8 cellular contexts compared by ENCODE assay signal in genomic region chr20:62651285-62652021, GRCh38. TPM values are rescaled to one million over a fixed set of nuclear protein-coding genes. Genes with fewer than 3 reads are reported as not detected.
DNase-seq lines count a peak whose midpoint lies in the region; ATAC-seq, FAIRE-seq and TF ChIP-seq lines count a peak whose summit lies in the region.

No MANE protein-coding gene starts in this region.

- POLR2A ChIA-PET in HCT116 (lab: Charles Lee): no interaction called here

- TF ChIP-seq CTCF in HCT116 (IDR thresholded peaks at IDR 0.05 in 2 of 3, conservative IDR thresholded peaks at IDR 0.05 in 1 of 3; ENCODE audit: borderline replicate concordance in 1 of 3, insufficient read depth in 1 of 3, low read depth in 2 of 3, low read length in 2 of 3) (no peak), sigmoid colon (IDR thresholded peaks at IDR 0.05) (no peak)

- CTCF ChIA-PET in HCT116 (lab: Charles Lee): interaction anchor here (1.0 kb wide), 1 partner anchor 143 kb away, joined by 4 read pairs; no protein-coding TSS in a partner anchor

- no peak for TF ChIP-seq EP300 in sigmoid colon (IDR thresholded peaks at IDR 0.05)

- TF ChIP-seq POLR2A in HCT116 (IDR thresholded peaks at IDR 0.05; ENCODE audit: borderline replicate concordance, extremely low read depth, insufficient read depth, insufficient read length): no peak
- TF ChIP-seq POLR2A in sigmoid colon (IDR thresholded peaks at IDR 0.05): no peak
- TF ChIP-seq POLR2A in H54 (IDR thresholded peaks at IDR 0.05; ENCODE audit: low read depth, low read length): no peak

- peaks cover 26% of the 10 kb centered on the region; the same call in 1 of the 2 replicates for H4K20me1 ChIP-seq in HCT116 (ENCODE audit: insufficient read depth)

- H3K9me3 ChIP-seq in HCT116 (ENCODE audit: control insufficient read depth in 1 of 2, insufficient read depth in 1 of 2, low read depth in 1 of 2, low read length in 2 of 2) (no peaks in the 10 kb centered on the region), esophagus (ENCODE audit: control insufficient read depth in 2 of 2, insufficient read depth in 1 of 2, low read depth in 1 of 2, low read length in 1 of 2) (no peaks in the 10 kb centered on the region), sigmoid colon (no peaks in the 10 kb centered on the region), MG63 (no peaks in the 10 kb centered on the region)

- H3K27me3 ChIP-seq in HCT116 (ENCODE audit: insufficient read depth, low read length) (no peaks in the 10 kb centered on the region), esophagus (ENCODE audit: control insufficient read depth in 1 of 2, insufficient read depth in 2 of 2, low read length in 2 of 2) (no peaks in the 10 kb centered on the region), sigmoid colon (peaks cover 0 to 6% (median 0%) of the 10 kb centered on the region in 3 donors), MG63 (no peaks in the 10 kb centered on the region)

- peaks cover 16 to 49% of the 10 kb centered on the region in 2 experiments; a peak in 3 of 4 replicates for H3K36me3 ChIP-seq in HCT116 (ENCODE audit: control insufficient read depth in 1 of 2, insufficient read depth in 2 of 2, low read length in 2 of 2)
- H3K36me3 ChIP-seq in esophagus (ENCODE audit: control insufficient read depth in 2 of 2, insufficient read depth in 2 of 2, low read length in 1 of 2): no peaks in the 10 kb centered on the region
- H3K36me3 ChIP-seq in sigmoid colon: no peaks in the 10 kb centered on the region
- H3K36me3 ChIP-seq in MG63: peaks cover 50% of the 10 kb centered on the region

- no peak for ATAC-seq in HCT116

- FAIRE-seq in H54 (lab: Jason Lieb, UNC): no peak

- H3K4me1 ChIP-seq in HCT116 (ENCODE audit: control insufficient read depth in 1 of 2, insufficient read depth in 2 of 2, low read length in 2 of 2) (peaks cover 41 to 50% of the 10 kb centered on the region in 2 experiments), esophagus (ENCODE audit: control insufficient read depth in 2 of 2, insufficient read depth in 2 of 2, low read length in 1 of 2) (peaks cover 5 to 39% of the 10 kb centered on the region in 2 donors), sigmoid colon (peaks cover 0 to 30% (median 21%) of the 10 kb centered on the region in 4 donors)

- H3K9me2 ChIP-seq in HCT116 (ENCODE audit: insufficient read depth): no peaks in the 10 kb centered on the region

- peaks cover 99% of the 10 kb centered on the region for H3K79me2 ChIP-seq in HCT116 (ENCODE audit: insufficient read depth, low read length)

- H3K27ac ChIP-seq in HCT116 (ENCODE audit: low read depth, low read length): peak overlapping the region; percentile 46
- H3K27ac ChIP-seq in esophagus (ENCODE audit: low read depth in 2 of 2, low read length in 1 of 2): peak overlapping the region; percentile 96 to 99
- peak overlapping the region; percentile 88 to 96 (median 92) for H3K27ac ChIP-seq in sigmoid colon

- WGBS in esophagus, 2 donors: 48 to 50% methylated on average over 22 to 24 of the region's 24 CpGs
- WGBS in sigmoid colon, 2 donors: 28 to 46% methylated on average over 24 of the region's 24 CpGs

- intact Hi-C loops in HCT116 (cut with micrococcal nuclease): no loop called here
- intact Hi-C loops in sigmoid colon (cut with DNase I): loop anchor here (5.0 to 10.0 kb wide), 2 partner anchors 141 to 283 kb away; partner anchors contain the start of gene GID8

- H2AFZ ChIP-seq in HCT116 (ENCODE audit: low read depth, low read length, poor library complexity, severe bottlenecking): no peak overlapping the region

- TF ChIP-seq RAD21 in HCT116 (IDR thresholded peaks at IDR 0.05; ENCODE audit: low read depth): no peak

- RAD21 ChIA-PET in HCT116 (lab: Charles Lee; ENCODE audit: low non-redundant PET in 1 of 2, low total read pairs in 2 of 2, uncharacterized antibody in 2 of 2, unreplicated experiment in 2 of 2): interaction anchor here in 1 of 2 experiments (0.6 kb wide), 1 partner anchor 140 kb away, joined by 3 read pairs; no protein-coding TSS in a partner anchor

- no peak for DNase-seq in HCT116 (ENCODE audit: low read depth, low spot score)
- peak; percentile 61 for DNase-seq in NCI-H1694 (lab: John Stamatoyannopoulos, UW)
- peak; percentile 83 for DNase-seq in activated CD8-positive, alpha-beta memory T cell treated with anti-CD3 and anti-CD28 coated beads for 24 hours
- peak; percentile 87 for DNase-seq in sigmoid colon
- DNase-seq in H54 (ENCODE audit: insufficient read length, low spot score): no peak
- DNase-seq in MG63: no peak

- H3K4me2 ChIP-seq in HCT116 (ENCODE audit: low read length): peak overlapping the region; percentile 37

- no peak overlapping the region for H3K9ac ChIP-seq in HCT116 (ENCODE audit: low read length)

- no TSS peak for BruUV-seq in HCT116 (replicated peaks; lab: Mats Ljungman, UMichigan)

- peak overlapping the region; percentile 42; the same call in 1 of the 2 replicates for H3K4me3 ChIP-seq in GM08714 (ENCODE audit: low read length)
- no peak overlapping the region for H3K4me3 ChIP-seq in HCT116 (replicated peaks in 1 of 2; ENCODE audit: low read depth in 1 of 2, low read length in 2 of 2)
- peak overlapping the region; percentile 32 to 35 for H3K4me3 ChIP-seq in esophagus (ENCODE audit: low read depth in 1 of 2, low read length in 2 of 2)
- peak overlapping the region in 2 of 4 donors; percentile 31 to 35 for H3K4me3 ChIP-seq in sigmoid colon
- no peak overlapping the region for H3K4me3 ChIP-seq in MG63

TF ChIP-seq in HCT116, 20 proteins besides CTCF, POLR2A, EP300 and RAD21:
- TF ChIP-seq POLR2AphosphoS5 (IDR thresholded peaks at IDR 0.05; ENCODE audit: low read depth, low read length) (no peak), EZH2phosphoT487 (IDR thresholded peaks at IDR 0.05; ENCODE audit: borderline replicate concordance) (no peak), TCF7L2 (IDR thresholded peaks at IDR 0.05; ENCODE audit: borderline replicate concordance, extremely low read depth, insufficient read depth, insufficient read length) (no peak), EGR1 (IDR thresholded peaks at IDR 0.05; ENCODE audit: low read depth) (no peak)

RNA-seq across cellular contexts. Expression of gene SLCO4A1, which starts 9.2 kb away (rescaled TPM):
- total RNA-seq in HCT116 (2021; ENCODE audit: unreplicated experiment) (107 TPM), sigmoid colon (10 to 100 TPM in 1 of 4 donors, 1 to 10 TPM in 3; 5.1 to 13.2 (median 6.6) TPM)
- polyA plus RNA-seq in HCT116 (2012): 119 and 125 TPM in 2 replicates
- polyA plus RNA-seq in esophagus (10 to 100 TPM; 12.5 to 29.3 TPM), sigmoid colon (10 to 100 TPM in 1 of 3 donors, 1 to 10 TPM in 2; 3.6 to 26.3 (median 4.2) TPM)
- 10.7 and 23.0 TPM in 2 replicates for total RNA-seq in MG63 (2014; rRNA removed; shearing (Covaris generic); ENCODE audit: low replicate concordance)

RNA-seq across cellular contexts. Expression of gene NTSR1, which starts 57.2 kb away (rescaled TPM):
- total RNA-seq in HCT116 (2021; ENCODE audit: unreplicated experiment) (187 TPM), sigmoid colon (10 to 100 TPM in 3 of 4 donors, 1 to 10 TPM in 1; 5.4 to 54.0 (median 27.6) TPM)
- 139 and 172 TPM in 2 replicates for polyA plus RNA-seq in HCT116 (2012)
- polyA plus RNA-seq in esophagus (under 1 TPM; 0.02 TPM), sigmoid colon (1 to 10 TPM in 1 of 3 donors, under 1 TPM in 1, not detected in 1; 0.60 to 1.4 TPM)
- 0.40 TPM in 1 of 2 replicates, not detected in the other for total RNA-seq in MG63 (2014; rRNA removed; shearing (Covaris generic); ENCODE audit: low replicate concordance)

Comparison
In these comparisons a context has a peak if more than half of its experiments do, and no peak if none do; other contexts are left out.
1. H3K4me3 ChIP-seq: peak in GM08714 (single experiment) and esophagus (2 of 2); none in HCT116 (0 of 2) and MG63 (single experiment).
2. DNase-seq: peak in NCI-H1694 (single experiment), activated CD8-positive, alpha-beta memory T cell treated with anti-CD3 and anti-CD28 coated beads for 24 hours (single experiment) and sigmoid colon (single experiment); none in HCT116 (single experiment), H54 (single experiment) and MG63 (single experiment).
3. H3K27ac ChIP-seq: peak in every context shown above with its lines; median percentile 98 in esophagus; 92 in sigmoid colon; 46 in HCT116.